ENCODE assay signal across 1 cellular context in genomic region chr7:99395616-99396327, GRCh38.
TF ChIP-seq lines count a peak whose summit lies in the region.

No MANE protein-coding gene starts in this region.

TF ChIP-seq in HepG2, 621 proteins besides CTCF, POLR2A, EP300 and RAD21:
- no peak for TF ChIP-seq ZFY (CRISPR knock-in tag; IDR thresholded peaks at IDR 0.05)
- 0 out of 2 replicates have a peak, but pooled peaks have one; percentile 36 for TF ChIP-seq HNRNPL (IDR thresholded peaks at IDR 0.05; ENCODE audit: low read depth, low read length)
- 0 out of 2 replicates have a peak, but pooled peaks have one; percentile 13 for TF ChIP-seq STAG1 (CRISPR knock-in tag; IDR thresholded peaks at IDR 0.05)
- peak; percentile 74 for TF ChIP-seq RBM22 (optimal IDR thresholded peaks at IDR 0.05; ENCODE audit: low read length)
- TF ChIP-seq ATF4 (CRISPR knock-in tag; IDR thresholded peaks at IDR 0.05), result no peak
- peak; percentile 46 for TF ChIP-seq AGO2 (optimal IDR thresholded peaks at IDR 0.05; ENCODE audit: low read depth, low read length)
